In genomic region chr4:40570348-40571077, GRCh38 we compare ENCODE assay signal across 21 cellular contexts. TPM values are rescaled to one million over a fixed set of nuclear protein-coding genes. Genes with fewer than 3 reads are reported as not detected.
"Had no signal": no experiment of that assay in that cellular context is flagged by ENCODE, and none has a peak within 500 bp of the region (broad histone marks: within the 10 kb centered on the region; RNA-seq: fewer than 3 reads in every experiment).

No MANE protein-coding gene starts in this region.

- H3K27me3 Mint-ChIP-seq: stimulated activated naive B cell treated with anti-CD40 and anti-IgM and Interleukin-4, amounts not matched to agents 10 μg/mL and 1 μg/mL and 100 μg/mL, for 72 hours; stimulated activated naive CD8-positive, alpha-beta T cell treated with anti-CD3 and anti-CD28 coated beads, Interleukin-15, amount 100 ng/mL, for 72 hours had no signal

- ATAC-seq: esophagus mucosa; gastrocnemius medialis; heart right ventricle; naive thymus-derived CD8-positive, alpha-beta T cell; sciatic nerve; stimulated activated naive B cell treated with anti-CD40 and anti-IgM and Interleukin-4, amounts not matched to agents 10 μg/mL and 1 μg/mL and 100 μg/mL, for 72 hours; stimulated activated naive CD8-positive, alpha-beta T cell treated with anti-CD3 and anti-CD28 coated beads, Interleukin-15, amount 100 ng/mL, for 72 hours had no signal

- H3K9me3 ChIP-seq: gastrocnemius medialis, heart right ventricle, spleen, testis, tibial nerve had no signal

- H3K4me1 ChIP-seq: gastrocnemius medialis, tibial nerve had no signal

- H3K27ac ChIP-seq: gastrocnemius medialis, heart right ventricle, spleen, testis, tibial nerve had no signal

- H3K27ac Mint-ChIP-seq: stimulated activated naive B cell treated with anti-CD40 and anti-IgM and Interleukin-4, amounts not matched to agents 10 μg/mL and 1 μg/mL and 100 μg/mL, for 72 hours; stimulated activated naive CD8-positive, alpha-beta T cell treated with anti-CD3 and anti-CD28 coated beads, Interleukin-15, amount 100 ng/mL, for 72 hours had no signal

- H3K4me3 Mint-ChIP-seq: naive thymus-derived CD8-positive, alpha-beta T cell; stimulated activated naive B cell treated with anti-CD40 and anti-IgM and Interleukin-4, amounts not matched to agents 10 μg/mL and 1 μg/mL and 100 μg/mL, for 72 hours; stimulated activated naive CD8-positive, alpha-beta T cell treated with anti-CD3 and anti-CD28 coated beads, Interleukin-15, amount 100 ng/mL, for 72 hours had no signal

- H3K9me3 Mint-ChIP-seq: naive thymus-derived CD8-positive, alpha-beta T cell; stimulated activated naive B cell treated with anti-CD40 and anti-IgM and Interleukin-4, amounts not matched to agents 10 μg/mL and 1 μg/mL and 100 μg/mL, for 72 hours; stimulated activated naive CD8-positive, alpha-beta T cell treated with anti-CD3 and anti-CD28 coated beads, Interleukin-15, amount 100 ng/mL, for 72 hours had no signal

- DNase-seq: cortex of kidney; effector memory CD4-positive, alpha-beta T cell; gastrocnemius medialis; heart right ventricle; hypothalamus; kidney glomerular epithelial cell; naive thymus-derived CD8-positive, alpha-beta T cell; posterior cingulate gyrus; spleen; stimulated activated CD4-positive, alpha-beta T cell treated with anti-CD3 and anti-CD28 coated beads, Interleukin-15, amount 100 ng/mL, for 24 hours; stimulated activated CD4-positive, alpha-beta T cell treated with anti-CD3 and anti-CD28 coated beads, Interleukin-1b, Interleukin-23, amount 100 ng/mL, for 48 hours; stimulated activated CD4-positive, alpha-beta T cell treated with anti-CD3 and anti-CD28 coated beads, Interleukin-4, amount 100 ng/mL, for 24 hours; stimulated activated naive B cell treated with anti-CD40 and anti-IgM and Interleukin-4, amounts not matched to agents 10 μg/mL and 1 μg/mL and 100 μg/mL, for 72 hours; stimulated activated naive CD8-positive, alpha-beta T cell treated with anti-CD3 and anti-CD28 coated beads, Interleukin-15, amount 100 ng/mL, for 72 hours; testis had no signal

- H3K4me3 ChIP-seq: gastrocnemius medialis, heart right ventricle, spleen, testis, tibial nerve had no signal

- FAIRE-seq: endometrium, islet of Langerhans had no signal

- H3K36me3 ChIP-seq: gastrocnemius medialis, heart right ventricle, spleen, tibial nerve had no signal

- H3K36me3 Mint-ChIP-seq: naive thymus-derived CD8-positive, alpha-beta T cell had no signal

- H3K27me3 ChIP-seq: gastrocnemius medialis, heart right ventricle, spleen, testis, tibial nerve had no signal

RNA-seq across cellular contexts. Expression of gene RBM47, which starts 59.2 kb away (rescaled TPM):
- total RNA-seq: lung microvascular endothelial cell had no signal
